Comparison of ENCODE assay signal across 2 cellular contexts in the genomic region with DNA sequence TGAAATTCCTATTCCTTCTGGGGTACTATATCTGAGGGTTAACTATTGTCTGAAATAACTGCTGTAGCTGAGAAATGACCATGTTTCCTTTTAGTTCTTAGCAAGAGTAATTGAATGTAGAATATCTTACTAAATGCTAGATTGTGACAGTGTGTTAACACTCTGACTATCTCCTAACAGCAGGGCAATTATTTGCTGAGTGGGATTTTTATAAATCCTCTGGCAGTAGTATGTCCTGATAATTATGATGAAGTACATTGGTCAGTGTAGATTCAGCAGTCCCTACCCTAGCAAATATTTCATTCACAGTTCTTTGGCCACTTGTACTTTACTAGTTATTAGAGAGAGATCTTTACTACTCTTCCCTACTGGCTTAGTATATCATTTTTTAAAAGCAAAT.
A peak's percentile ranks its signal among the peaks of the same experiment; 100 is the strongest.
TF ChIP-seq lines count a peak whose summit lies in the region.

No MANE protein-coding gene starts in this region.

TF ChIP-seq in A549, 52 proteins besides CTCF, POLR2A, EP300 and RAD21 (continued from another document):
- TF ChIP-seq MAFK (IDR thresholded peaks at IDR 0.05; ENCODE audit: partially characterized antibody): peak; percentile 55
- TF ChIP-seq HEYL (CRISPR knock-in tag; IDR thresholded peaks at IDR 0.05): no peak

TF ChIP-seq in K562, 482 proteins besides CTCF, POLR2A, EP300 and RAD21:
- TF ChIP-seq, protein P1, sequence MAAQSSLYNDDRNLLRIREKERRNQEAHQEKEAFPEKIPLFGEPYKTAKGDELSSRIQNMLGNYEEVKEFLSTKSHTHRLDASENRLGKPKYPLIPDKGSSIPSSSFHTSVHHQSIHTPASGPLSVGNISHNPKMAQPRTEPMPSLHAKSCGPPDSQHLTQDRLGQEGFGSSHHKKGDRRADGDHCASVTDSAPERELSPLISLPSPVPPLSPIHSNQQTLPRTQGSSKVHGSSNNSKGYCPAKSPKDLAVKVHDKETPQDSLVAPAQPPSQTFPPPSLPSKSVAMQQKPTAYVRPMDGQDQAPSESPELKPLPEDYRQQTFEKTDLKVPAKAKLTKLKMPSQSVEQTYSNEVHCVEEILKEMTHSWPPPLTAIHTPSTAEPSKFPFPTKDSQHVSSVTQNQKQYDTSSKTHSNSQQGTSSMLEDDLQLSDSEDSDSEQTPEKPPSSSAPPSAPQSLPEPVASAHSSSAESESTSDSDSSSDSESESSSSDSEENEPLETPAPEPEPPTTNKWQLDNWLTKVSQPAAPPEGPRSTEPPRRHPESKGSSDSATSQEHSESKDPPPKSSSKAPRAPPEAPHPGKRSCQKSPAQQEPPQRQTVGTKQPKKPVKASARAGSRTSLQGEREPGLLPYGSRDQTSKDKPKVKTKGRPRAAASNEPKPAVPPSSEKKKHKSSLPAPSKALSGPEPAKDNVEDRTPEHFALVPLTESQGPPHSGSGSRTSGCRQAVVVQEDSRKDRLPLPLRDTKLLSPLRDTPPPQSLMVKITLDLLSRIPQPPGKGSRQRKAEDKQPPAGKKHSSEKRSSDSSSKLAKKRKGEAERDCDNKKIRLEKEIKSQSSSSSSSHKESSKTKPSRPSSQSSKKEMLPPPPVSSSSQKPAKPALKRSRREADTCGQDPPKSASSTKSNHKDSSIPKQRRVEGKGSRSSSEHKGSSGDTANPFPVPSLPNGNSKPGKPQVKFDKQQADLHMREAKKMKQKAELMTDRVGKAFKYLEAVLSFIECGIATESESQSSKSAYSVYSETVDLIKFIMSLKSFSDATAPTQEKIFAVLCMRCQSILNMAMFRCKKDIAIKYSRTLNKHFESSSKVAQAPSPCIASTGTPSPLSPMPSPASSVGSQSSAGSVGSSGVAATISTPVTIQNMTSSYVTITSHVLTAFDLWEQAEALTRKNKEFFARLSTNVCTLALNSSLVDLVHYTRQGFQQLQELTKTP (IDR thresholded peaks at IDR 0.05; ENCODE audit: low read depth in 1 of 2, partially characterized antibody in 2 of 2): no peak
- no peak for TF ChIP-seq XRCC4 (IDR thresholded peaks at IDR 0.05; ENCODE audit: extremely low read depth, insufficient read depth, insufficient read length)
- peak; percentile 32; the same call in 1 of the 2 replicates for TF ChIP-seq ZNF316 (IDR thresholded peaks at IDR 0.05)
- no peak for TF ChIP-seq ZNF766 (CRISPR knock-in tag; conservative IDR thresholded peaks at IDR 0.05)
- TF ChIP-seq ATF7 (IDR thresholded peaks at IDR 0.05): no peak
- TF ChIP-seq, protein P2, sequence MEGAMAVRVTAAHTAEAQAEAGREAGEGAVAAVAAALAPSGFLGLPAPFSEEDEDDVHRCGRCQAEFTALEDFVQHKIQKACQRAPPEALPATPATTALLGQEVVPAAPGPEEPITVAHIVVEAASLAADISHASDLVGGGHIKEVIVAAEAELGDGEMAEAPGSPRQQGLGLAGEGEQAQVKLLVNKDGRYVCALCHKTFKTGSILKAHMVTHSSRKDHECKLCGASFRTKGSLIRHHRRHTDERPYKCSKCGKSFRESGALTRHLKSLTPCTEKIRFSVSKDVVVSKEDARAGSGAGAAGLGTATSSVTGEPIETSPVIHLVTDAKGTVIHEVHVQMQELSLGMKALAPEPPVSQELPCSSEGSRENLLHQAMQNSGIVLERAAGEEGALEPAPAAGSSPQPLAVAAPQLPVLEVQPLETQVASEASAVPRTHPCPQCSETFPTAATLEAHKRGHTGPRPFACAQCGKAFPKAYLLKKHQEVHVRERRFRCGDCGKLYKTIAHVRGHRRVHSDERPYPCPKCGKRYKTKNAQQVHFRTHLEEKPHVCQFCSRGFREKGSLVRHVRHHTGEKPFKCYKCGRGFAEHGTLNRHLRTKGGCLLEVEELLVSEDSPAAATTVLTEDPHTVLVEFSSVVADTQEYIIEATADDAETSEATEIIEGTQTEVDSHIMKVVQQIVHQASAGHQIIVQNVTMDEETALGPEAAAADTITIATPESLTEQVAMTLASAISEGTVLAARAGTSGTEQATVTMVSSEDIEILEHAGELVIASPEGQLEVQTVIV (CRISPR knock-in tag; IDR thresholded peaks at IDR 0.05; ENCODE audit: borderline replicate concordance): no peak
- no peak for TF ChIP-seq ZC3H8 (IDR thresholded peaks at IDR 0.05)
